ENCODE assay signal across 13 cellular contexts in the genomic region with DNA sequence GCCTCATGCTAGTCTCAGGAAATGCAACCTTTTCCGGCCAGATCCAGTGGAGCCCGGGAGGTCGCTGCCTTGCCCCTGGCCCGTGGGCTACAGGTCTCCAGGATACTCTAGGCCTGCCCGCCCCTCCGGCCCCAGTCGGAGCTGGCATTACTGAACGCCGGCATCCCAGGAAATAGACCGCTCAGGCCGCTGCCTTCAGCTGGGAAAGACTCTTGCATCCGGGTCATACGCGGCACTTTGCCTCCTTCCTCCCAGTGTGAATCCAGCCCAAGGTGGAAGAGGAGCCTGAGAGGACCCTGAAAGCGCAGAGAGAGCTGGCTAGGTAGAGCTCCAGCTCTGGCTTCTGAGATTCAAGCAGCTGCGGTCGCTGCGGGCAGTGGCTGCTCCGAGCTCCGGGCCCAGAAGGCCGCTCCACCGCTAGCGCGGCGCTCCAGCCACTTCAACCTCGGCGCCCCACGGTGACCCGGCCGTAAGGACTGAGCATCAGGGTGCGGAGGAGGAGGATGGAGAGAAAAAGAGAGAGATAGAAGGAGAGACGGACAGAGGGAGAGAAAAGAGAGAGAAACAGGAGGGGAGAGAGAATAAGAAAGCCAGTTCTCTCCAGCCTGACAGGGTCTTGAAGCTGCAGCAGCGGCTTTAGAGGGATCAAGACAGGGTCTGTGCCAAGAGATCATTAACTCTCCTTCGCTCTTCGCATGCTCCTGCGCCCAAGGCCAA. TPM values are rescaled to one million over a fixed set of nuclear protein-coding genes. Genes with fewer than 3 reads are reported as not detected.
DNase-seq lines count a peak whose midpoint lies in the region; TF ChIP-seq lines count a peak whose summit lies in the region.
"Had no signal": no experiment of that assay in that cellular context is flagged by ENCODE, and none has a peak within 500 bp of the region (broad histone marks: within the 10 kb centered on the region; RNA-seq: fewer than 3 reads in every experiment).

No MANE protein-coding gene starts in this region.

- H2AFZ ChIP-seq in smooth muscle cell (ENCODE audit: low read depth) = no peak overlapping the region

- peaks cover 38% of the 10 kb centered on the region for H4K20me1 ChIP-seq in smooth muscle cell (ENCODE audit: low read depth)

- peaks cover 87% of the 10 kb centered on the region for H3K79me2 ChIP-seq in smooth muscle cell (ENCODE audit: low read depth)

- no peaks in the 10 kb centered on the region for H3F3A ChIP-seq in smooth muscle cell (ENCODE audit: low read depth)

- no peaks in the 10 kb centered on the region for H3K9me3 ChIP-seq in smooth muscle cell (replicated peaks; ENCODE audit: low read depth)
- H3K9me3 ChIP-seq: ascending aorta, lower lobe of right lung had no signal

- no peaks in the 10 kb centered on the region for H3K36me3 ChIP-seq in smooth muscle cell (ENCODE audit: low read depth)
- H3K36me3 ChIP-seq: ascending aorta, lower lobe of right lung had no signal

- H3K4me1 ChIP-seq in smooth muscle cell (ENCODE audit: low read depth) = no peaks in the 10 kb centered on the region

- H3K9ac ChIP-seq in smooth muscle cell (ENCODE audit: low read depth) = peak overlapping the region; percentile 45

- peak overlapping the region; percentile 67 for H3K4me3 ChIP-seq in fibroblast of villous mesenchyme (ENCODE audit: low read depth, low read length)
- H3K4me3 ChIP-seq in smooth muscle cell = peak overlapping the region; percentile 67
- H3K4me3 ChIP-seq: ascending aorta, lower lobe of right lung had no signal

- peak overlapping the region; percentile 95 for H3K27ac ChIP-seq in smooth muscle cell (ENCODE audit: low read depth)
- H3K27ac ChIP-seq: ascending aorta, lower lobe of right lung had no signal

- H3K27me3 ChIP-seq in smooth muscle cell (ENCODE audit: low read depth) = peaks cover 18% of the 10 kb centered on the region

- DNase-seq in DMS53 (lab: John Stamatoyannopoulos, UW) (peak; percentile 51), DMS53 treated with DMSO at 0.1 percent for 48 hours (lab: John Stamatoyannopoulos, UW; ENCODE audit: unreplicated experiment) (no peak), fibroblast of villous mesenchyme (ENCODE audit: low read depth) (peak; percentile 67), smooth muscle cell (lab: John Stamatoyannopoulos, UW; ENCODE audit: unreplicated experiment) (no peak), ecto neural progenitor cell (ENCODE audit: low spot score) (no peak), NCI-H2107 treated with DMSO at 0.1 percent for 48 hours (lab: John Stamatoyannopoulos, UW; ENCODE audit: unreplicated experiment) (no peak)
- DNase-seq: activated CD4-positive, alpha-beta T cell treated with anti-CD3 and anti-CD28 coated beads, Interleukin-2, amount 10 ng/mL, durations not matched to agents 7 days and 5 days; NCI-H2029 treated with DMSO at 0.1 percent for 48 hours; SHP77; substantia nigra had no signal

- TF ChIP-seq CTCF in fibroblast of villous mesenchyme (IDR thresholded peaks at IDR 0.05; ENCODE audit: insufficient read depth, low read depth, low read length) = no peak
- no peak for TF ChIP-seq CTCF in smooth muscle cell (IDR thresholded peaks at IDR 0.05; ENCODE audit: borderline replicate concordance, insufficient read depth, poor library complexity, severe bottlenecking)

- peak overlapping the region; percentile 89 for H3K4me2 ChIP-seq in smooth muscle cell

- 17% methylated on average over 36 of the region's 36 CpGs for WGBS in smooth muscle cell (ENCODE audit: low lambda C conversion rate)

RNA-seq across cellular contexts. Expression of a gene that starts 1.7 kb away (rescaled TPM):
- 39.0 and 47.1 TPM in 2 replicates for total RNA-seq in fibroblast of villous mesenchyme
- 35.7 and 53.6 TPM in 2 replicates for total RNA-seq in smooth muscle cell
- 37.6 and 39.4 TPM in 2 replicates for polyA plus RNA-seq in smooth muscle cell
- total RNA-seq: activated CD4-positive, alpha-beta T cell treated with anti-CD3 and anti-CD28 coated beads, Interleukin-2, amount 10 ng/mL, durations not matched to agents 7 days and 5 days; ascending aorta had no signal

RNA-seq across cellular contexts. Expression of a gene that starts 9.2 kb away (rescaled TPM):
- total RNA-seq in fibroblast of villous mesenchyme (41.9 and 47.1 TPM in 2 replicates), smooth muscle cell (18.2 and 20.3 TPM in 2 replicates)
- 25.2 and 27.7 TPM in 2 replicates for polyA plus RNA-seq in smooth muscle cell
- total RNA-seq: activated CD4-positive, alpha-beta T cell treated with anti-CD3 and anti-CD28 coated beads, Interleukin-2, amount 10 ng/mL, durations not matched to agents 7 days and 5 days; ascending aorta; fibroblast of lung; lower lobe of right lung had no signal

RNA-seq across cellular contexts. Expression of a gene that starts 10.4 kb away (rescaled TPM):
- total RNA-seq in fibroblast of villous mesenchyme (17.1 and 20.3 TPM in 2 replicates), smooth muscle cell (22.9 and 35.8 TPM in 2 replicates)
- 12.6 and 19.2 TPM in 2 replicates for polyA plus RNA-seq in smooth muscle cell
- total RNA-seq: activated CD4-positive, alpha-beta T cell treated with anti-CD3 and anti-CD28 coated beads, Interleukin-2, amount 10 ng/mL, durations not matched to agents 7 days and 5 days; ascending aorta; fibroblast of lung had no signal

RNA-seq across cellular contexts. Expression of a gene that starts 19.3 kb away (rescaled TPM):
- total RNA-seq in fibroblast of villous mesenchyme (2.2 and 2.3 TPM in 2 replicates), smooth muscle cell (0.72 TPM in 1 of 2 replicates, not detected in the other)
- polyA plus RNA-seq in smooth muscle cell = 1.2 and 1.6 TPM in 2 replicates
- total RNA-seq: activated CD4-positive, alpha-beta T cell treated with anti-CD3 and anti-CD28 coated beads, Interleukin-2, amount 10 ng/mL, durations not matched to agents 7 days and 5 days had no signal

RNA-seq across cellular contexts. Expression of a gene that starts 23.4 kb away (rescaled TPM):
- total RNA-seq in fibroblast of villous mesenchyme = 9.3 and 11.7 TPM in 2 replicates
- total RNA-seq in smooth muscle cell = 0.13 TPM in 1 of 2 replicates, not detected in the other
- polyA plus RNA-seq in smooth muscle cell = 0.31 and 0.83 TPM in 2 replicates
- total RNA-seq: activated CD4-positive, alpha-beta T cell treated with anti-CD3 and anti-CD28 coated beads, Interleukin-2, amount 10 ng/mL, durations not matched to agents 7 days and 5 days had no signal

Comparison
In these comparisons a context has a peak if more than half of its experiments do, and no peak if none do; other contexts are left out.
1. DNase-seq: peak in DMS53 (single experiment) and fibroblast of villous mesenchyme (single experiment); none in DMS53 treated with DMSO at 0.1 percent for 48 hours (single experiment), smooth muscle cell (single experiment), ecto neural progenitor cell (single experiment) and NCI-H2107 treated with DMSO at 0.1 percent for 48 hours (single experiment).